27 cellular contexts compared by ENCODE assay signal in the genomic region with DNA sequence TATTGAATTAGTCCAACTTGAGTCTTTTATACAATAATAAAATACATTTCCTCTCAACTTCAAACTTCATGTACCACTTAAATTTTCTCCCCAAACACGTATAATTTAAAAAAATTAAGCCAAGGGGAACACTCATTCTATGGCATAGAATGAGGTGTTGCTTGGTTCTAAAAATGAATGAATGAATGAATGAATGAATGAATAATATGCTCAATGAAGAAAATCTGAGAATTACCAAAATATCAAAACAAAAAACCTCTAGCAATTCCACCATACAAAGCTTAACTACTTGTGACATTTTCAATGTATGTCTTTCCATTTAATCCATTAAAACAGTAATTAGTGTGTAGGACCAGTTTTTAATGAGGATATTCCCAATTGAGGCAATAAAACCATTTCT.
A peak's percentile ranks its signal among the peaks of the same experiment; 100 is the strongest.
DNase-seq lines count a peak whose midpoint lies in the region; ATAC-seq, FAIRE-seq and TF ChIP-seq lines count a peak whose summit lies in the region.
"Had no signal": no experiment of that assay in that cellular context is flagged by ENCODE, and none has a peak within 500 bp of the region (broad histone marks: within the 10 kb centered on the region; RNA-seq: fewer than 3 reads in every experiment).

No MANE protein-coding gene starts in this region.

- H4K20me1 ChIP-seq in OCI-LY3 (ENCODE audit: insufficient read depth, low read length): no peaks in the 10 kb centered on the region
- no peaks in the 10 kb centered on the region for H4K20me1 ChIP-seq in GM12878 (ENCODE audit: control insufficient read depth, insufficient read depth)
- H4K20me1 ChIP-seq: BLaER1 had no signal

- H3K27me3 Mint-ChIP-seq in naive B cell: no peaks in the 10 kb centered on the region
- peaks cover 3% of the 10 kb centered on the region for H3K27me3 Mint-ChIP-seq in activated CD4-positive, alpha-beta T cell treated with anti-CD3 and anti-CD28 coated beads, Interleukin-2, amount 10 ng/mL, durations not matched to agents 24 days and 14 days
- H3K27me3 Mint-ChIP-seq: CD4-positive, alpha-beta memory T cell; CD8-positive, alpha-beta memory T cell had no signal

- ATAC-seq in GM12878: no peak
- ATAC-seq in naive B cell (ENCODE audit: low read depth in 2 of 2): no peak
- ATAC-seq in HG03457 (IDR thresholded peaks at IDR 0.05; ENCODE audit: unreplicated experiment): no peak
- no peak for ATAC-seq in mucosa of descending colon

- H3K9me3 ChIP-seq in OCI-LY3 (ENCODE audit: insufficient read depth, low read length) (no peaks in the 10 kb centered on the region), GM12878 (replicated peaks; ENCODE audit: control insufficient read depth, insufficient read depth, low read length) (no peaks in the 10 kb centered on the region; the same call in 1 of the 3 replicates), mucosa of descending colon (no peaks in the 10 kb centered on the region)
- H3K9me3 ChIP-seq: BE2C, BLaER1 had no signal

- CTCF ChIA-PET in GM12878 (lab: Yijun Ruan, JAX): interaction anchor here (1.2 to 2.1 kb wide), 7 partner anchors 35 to 104 kb away, joined by 3 to 10 read pairs (median 4); no protein-coding TSS in a partner anchor

- H3K27me3 ChIP-seq in OCI-LY3 (ENCODE audit: low read depth, low read length) (no peaks in the 10 kb centered on the region), GM12878 (replicated peaks in 1 of 2; ENCODE audit: control insufficient read depth in 2 of 2, insufficient read depth in 2 of 2, low read length in 1 of 2) (no peaks in the 10 kb centered on the region)
- H3K27me3 ChIP-seq: BE2C, BLaER1 had no signal

- H3K4me1 ChIP-seq in OCI-LY3 (ENCODE audit: low read length): peaks cover 85% of the 10 kb centered on the region
- peaks cover 60% of the 10 kb centered on the region for H3K4me1 ChIP-seq in GM12878 (ENCODE audit: control insufficient read depth, insufficient read depth, low read length)
- no peaks in the 10 kb centered on the region for H3K4me1 ChIP-seq in mucosa of descending colon (ENCODE audit: low read depth)
- H3K4me1 ChIP-seq: BE2C, BLaER1 had no signal

- H3K27ac Mint-ChIP-seq in naive B cell: peak overlapping the region in 4 of 6 donors; percentile 30 to 91 (median 86)
- H3K27ac Mint-ChIP-seq in activated CD4-positive, alpha-beta T cell treated with anti-CD3 and anti-CD28 coated beads, Interleukin-2, amount 10 ng/mL, durations not matched to agents 24 days and 14 days: no peak overlapping the region
- H3K27ac Mint-ChIP-seq: CD14-positive monocyte; CD4-positive, alpha-beta memory T cell; CD4-positive, CD25-positive, alpha-beta regulatory T cell; CD8-positive, alpha-beta memory T cell had no signal

- no peak overlapping the region for H3K4me3 ChIP-seq in OCI-LY3 (ENCODE audit: low read length)
- no peak overlapping the region for H3K4me3 ChIP-seq in GM12878
- no peak overlapping the region for H3K4me3 ChIP-seq in mucosa of descending colon
- H3K4me3 ChIP-seq: BLaER1 had no signal

- peak; percentile 50 for FAIRE-seq in GM12891 (lab: Jason Lieb, UNC)
- FAIRE-seq in GM12878 (lab: Jason Lieb, UNC): no peak
- FAIRE-seq: A204.1 had no signal

- H3K9me3 Mint-ChIP-seq in naive B cell: peaks cover 0 to 2% (median 0%) of the 10 kb centered on the region in 7 donors
- peaks cover 9% of the 10 kb centered on the region for H3K9me3 Mint-ChIP-seq in activated CD4-positive, alpha-beta T cell treated with anti-CD3 and anti-CD28 coated beads, Interleukin-2, amount 10 ng/mL, durations not matched to agents 24 days and 14 days
- H3K9me3 Mint-ChIP-seq: CD14-positive monocyte; CD4-positive, alpha-beta memory T cell; CD8-positive, alpha-beta memory T cell had no signal

- no peak overlapping the region; the same call in 1 of the 2 replicates for H3K9ac ChIP-seq in OCI-LY3 (ENCODE audit: low read length)
- H3K9ac ChIP-seq in GM12878 (ENCODE audit: control insufficient read depth, insufficient read depth, low read length): no peak overlapping the region
- H3K9ac ChIP-seq: BLaER1 had no signal

- no peak overlapping the region for H2AFZ ChIP-seq in OCI-LY3 (ENCODE audit: low read depth, low read length)
- no peak overlapping the region for H2AFZ ChIP-seq in GM12878 (ENCODE audit: control insufficient read depth, low read depth, low read length)

- in situ Hi-C loops in GM12878 (cut with MboI): no loop called here

- TF ChIP-seq EP300 in GM12878 (IDR thresholded peaks at IDR 0.05; ENCODE audit: borderline replicate concordance in 1 of 2, control insufficient read depth in 1 of 2, low read depth in 2 of 2, low read length in 2 of 2): no peak

- TF ChIP-seq RAD21 in GM12878 (IDR thresholded peaks at IDR 0.05; ENCODE audit: insufficient read depth, low read depth, low read length): no peak

- H3K4me3 Mint-ChIP-seq in naive B cell: no peak overlapping the region
- no peak overlapping the region for H3K4me3 Mint-ChIP-seq in activated CD4-positive, alpha-beta T cell treated with anti-CD3 and anti-CD28 coated beads, Interleukin-2, amount 10 ng/mL, durations not matched to agents 24 days and 14 days
- H3K4me3 Mint-ChIP-seq: CD14-positive monocyte; CD4-positive, alpha-beta memory T cell; CD4-positive, CD25-positive, alpha-beta regulatory T cell; CD8-positive, alpha-beta memory T cell had no signal

- no peak for DNase-seq in GM12891 (ENCODE audit: insufficient read length, low spot score)
- DNase-seq in GM12878 (ENCODE audit: low read depth, low spot score): no peak
- no peak for DNase-seq in naive B cell
- no peak for DNase-seq in activated CD4-positive, alpha-beta T cell treated with anti-CD3 and anti-CD28 coated beads, Interleukin-2, amount 10 ng/mL, durations not matched to agents 24 days and 14 days
- no peak for DNase-seq in mucosa of descending colon
- no peak for DNase-seq in NCI-H146 (lab: John Stamatoyannopoulos, UW)
- DNase-seq: 8988T; ACHN; AML-193; BE2C; C1 segment of cervical spinal cord; CD4-positive, alpha-beta memory T cell; CD4-positive, CD25-positive, alpha-beta regulatory T cell; CD8-positive, alpha-beta memory T cell; COR-L47; DMS 273 treated with DMSO at 0.1 percent for 48 hours; DMS153; DMS53; DMS79; DND-41; EL; GDM1 had no signal

- RAD21 ChIA-PET in GM12878 (lab: Charles Lee; ENCODE audit: unreplicated experiment): interaction anchor here (0.7 to 3.6 kb wide), 6 partner anchors 31 to 95 kb away, joined by 3 to 61 read pairs (median 3); a partner anchor contains a TSS

- intact Hi-C loops in GM12878 (cut with micrococcal nuclease; ENCODE audit: unreplicated experiment) (loop anchor here (5.0 kb wide), 1 partner anchor 80 kb away; no protein-coding TSS in a partner anchor), mucosa of descending colon (cut with DNase I, micrococcal nuclease) (no loop called here)
- intact Hi-C loops in activated CD4-positive, alpha-beta T cell treated with anti-CD3 and anti-CD28 coated beads, Interleukin-2, amount 10 ng/mL, durations not matched to agents 24 days and 14 days (cut with micrococcal nuclease): no loop called here

- no peaks in the 10 kb centered on the region for H3K79me2 ChIP-seq in OCI-LY3 (ENCODE audit: low read length)
- H3K79me2 ChIP-seq in GM12878 (ENCODE audit: control insufficient read depth, insufficient read depth, low read length): no peaks in the 10 kb centered on the region; the same call in 1 of the 2 replicates

- H3K36me3 ChIP-seq in OCI-LY3 (replicated peaks; ENCODE audit: low read depth, low read length): peaks cover 7% of the 10 kb centered on the region
- H3K36me3 ChIP-seq in GM12878 (ENCODE audit: control insufficient read depth in 2 of 2, insufficient read depth in 2 of 2, low read length in 1 of 2): no peaks in the 10 kb centered on the region
- H3K36me3 ChIP-seq in mucosa of descending colon (ENCODE audit: low read depth): no peaks in the 10 kb centered on the region
- H3K36me3 ChIP-seq: BE2C, BLaER1 had no signal

- TF ChIP-seq POLR2A in GM12891 (IDR thresholded peaks at IDR 0.05; ENCODE audit: low read depth, low read length) (no peak), GM12878 (IDR thresholded peaks at IDR 0.05; ENCODE audit: low read depth, low read length) (no peak)

- H3K4me2 ChIP-seq in OCI-LY3 (ENCODE audit: low read length) (peak overlapping the region; percentile 41; the same call in 1 of the 2 replicates), GM12878 (ENCODE audit: control insufficient read depth, insufficient read depth) (no peak overlapping the region)
- H3K4me2 ChIP-seq: BLaER1 had no signal

- TF ChIP-seq CTCF in OCI-LY3 (IDR thresholded peaks at IDR 0.05; ENCODE audit: low read depth, low read length) (no peak), GM12878 (IDR thresholded peaks at IDR 0.05 in 2 of 3, conservative IDR thresholded peaks at IDR 0.05 in 1 of 3; ENCODE audit: control insufficient read depth in 2 of 3, extremely low read depth in 1 of 3, insufficient read depth in 1 of 3, low read depth in 3 of 3, low read length in 3 of 3) (no peak), mucosa of descending colon (IDR thresholded peaks at IDR 0.05) (no peak)

- H3K4me1 Mint-ChIP-seq in naive B cell: peaks cover 56 to 80% (median 56%) of the 10 kb centered on the region in 3 donors
- no peaks in the 10 kb centered on the region for H3K4me1 Mint-ChIP-seq in activated CD4-positive, alpha-beta T cell treated with anti-CD3 and anti-CD28 coated beads, Interleukin-2, amount 10 ng/mL, durations not matched to agents 24 days and 14 days

- no TSS peak for BruUV-seq in GM12878 (replicated peaks; lab: Mats Ljungman, UMichigan)

- SMC1A ChIA-PET in GM12878 (lab: Charles Lee; ENCODE audit: uncharacterized antibody, unreplicated experiment): interaction anchor here (0.6 to 4.4 kb wide), 7 partner anchors 24 to 140 kb away, joined by 3 to 61 read pairs (median 5); a partner anchor contains a TSS

- WGBS in GM12878 (ENCODE audit: insufficient coverage, insufficient replicate concordance, low lambda C conversion rate, missing lambda C conversion rate): 0% methylated on average over 1 of the region's 1 CpG

- H3K36me3 Mint-ChIP-seq in naive B cell: no peaks in the 10 kb centered on the region
- H3K36me3 Mint-ChIP-seq in activated CD4-positive, alpha-beta T cell treated with anti-CD3 and anti-CD28 coated beads, Interleukin-2, amount 10 ng/mL, durations not matched to agents 24 days and 14 days (ENCODE audit: low read depth): peaks cover 4% of the 10 kb centered on the region
- H3K36me3 Mint-ChIP-seq: CD4-positive, alpha-beta memory T cell; CD4-positive, CD25-positive, alpha-beta regulatory T cell; CD8-positive, alpha-beta memory T cell had no signal

- POLR2A ChIA-PET in GM12878 (lab: Charles Lee): interaction anchor here (0.6 kb wide), 1 partner anchor 109 kb away, joined by 5 read pairs; no protein-coding TSS in a partner anchor

- H3K27ac ChIP-seq in OCI-LY3 (ENCODE audit: low read length) (peak overlapping the region; percentile 73; the same call in 1 of the 2 replicates), GM12878 (ENCODE audit: control insufficient read depth, insufficient read depth) (peak overlapping the region; percentile 60)
- H3K27ac ChIP-seq: BLaER1 had no signal

TF ChIP-seq in GM12891, 5 proteins besides CTCF, POLR2A, EP300 and RAD21 (continues in another document):
- TF ChIP-seq PAX5 (IDR thresholded peaks at IDR 0.05; ENCODE audit: insufficient read depth, low read length, severe bottlenecking): no peak
- no peak for TF ChIP-seq POLR2AphosphoS5 (IDR thresholded peaks at IDR 0.05; ENCODE audit: low read depth, low read length)

TF ChIP-seq in GM12878, 131 proteins besides CTCF, POLR2A, EP300 and RAD21:
- TF ChIP-seq JUND (IDR thresholded peaks at IDR 0.05; ENCODE audit: low read depth, low read length) (no peak), ZNF24 (IDR thresholded peaks at IDR 0.05) (peak; percentile 97)
